Comparison of ENCODE assay signal across 19 cellular contexts in genomic region chr1:109191377-109191776, GRCh38. TPM values are rescaled to one million over a fixed set of nuclear protein-coding genes. Genes with fewer than 3 reads are reported as not detected.
A peak's percentile ranks its signal among the peaks of the same experiment; 100 is the strongest.
DNase-seq lines count a peak whose midpoint lies in the region; ATAC-seq, FAIRE-seq and TF ChIP-seq lines count a peak whose summit lies in the region.
"Had no signal": no experiment of that assay in that cellular context is flagged by ENCODE, and none has a peak within 500 bp of the region (broad histone marks: within the 10 kb centered on the region; RNA-seq: fewer than 3 reads in every experiment).

No MANE protein-coding gene starts in this region.

- peak overlapping the region; percentile 64; the same call in 1 of the 2 replicates for H2BK20ac ChIP-seq in IMR-90 (ENCODE audit: low read depth, low read length)

- no peaks in the 10 kb centered on the region for H4K20me1 ChIP-seq in IMR-90 (ENCODE audit: insufficient read depth, low read length)

- H3K23ac ChIP-seq in IMR-90 (ENCODE audit: low read depth, low read length), result peak overlapping the region; percentile 54; the same call in 1 of the 2 replicates

- TF ChIP-seq RAD21 in IMR-90 (IDR thresholded peaks at IDR 0.05; ENCODE audit: low read length), result no peak

- peaks cover 20% of the 10 kb centered on the region for H3K9me1 ChIP-seq in IMR-90 (ENCODE audit: insufficient read depth, low read length)

- no peaks in the 10 kb centered on the region for H3K27me3 ChIP-seq in IMR-90 (ENCODE audit: control insufficient read depth, insufficient read depth, low read length)
- no peaks in the 10 kb centered on the region for H3K27me3 ChIP-seq in bronchial epithelial cell (ENCODE audit: control insufficient read depth, insufficient read depth, low read length)
- no peaks in the 10 kb centered on the region for H3K27me3 ChIP-seq in prostate gland (replicated peaks; ENCODE audit: insufficient read depth)
- H3K27me3 ChIP-seq: sigmoid colon had no signal

- H2AK9ac ChIP-seq in IMR-90 (replicated peaks; ENCODE audit: low read depth, low read length, poor library complexity), result peak overlapping the region; percentile 42

- H3K36me3 ChIP-seq in IMR-90 (ENCODE audit: control insufficient read depth, insufficient read depth, low read length) (no peaks in the 10 kb centered on the region), bronchial epithelial cell (ENCODE audit: control insufficient read depth, insufficient read depth, low read length) (no peaks in the 10 kb centered on the region), prostate gland (peaks cover 0 to 5% of the 10 kb centered on the region in 2 donors)
- H3K36me3 ChIP-seq: sigmoid colon had no signal

- no peak for TF ChIP-seq POLR2A in IMR-90 (IDR thresholded peaks at IDR 0.05; ENCODE audit: low read depth, low read length)
- no peak for TF ChIP-seq POLR2A in prostate gland (IDR thresholded peaks at IDR 0.05)

- no TSS peak for BruUV-seq in IMR-90 (replicated peaks; lab: Mats Ljungman, UMichigan)

- H3K27me3 Mint-ChIP-seq in neural crest cell (ENCODE audit: low read depth) (no peaks in the 10 kb centered on the region), T-cell (no peaks in the 10 kb centered on the region)

- H3K27ac ChIP-seq in IMR-90 (ENCODE audit: insufficient read depth, low read length), result no peak overlapping the region
- no peak overlapping the region for H3K27ac ChIP-seq in prostate gland
- H3K27ac ChIP-seq: sigmoid colon had no signal

- dilution Hi-C loops in IMR-90 (cut with HindIII; ENCODE audit: low sequenced_read_pairs, unreplicated experiment), result no loop called here

- H3K4me3 Mint-ChIP-seq in neural crest cell (no peak overlapping the region), T-cell (no peak overlapping the region)
- H3K4me3 Mint-ChIP-seq: activated T-cell treated with anti-CD3 and anti-CD28 coated beads, Interleukin-2, amount 50 U/mL, for 72 hours; natural killer cell had no signal

- H4K91ac ChIP-seq in IMR-90 (ENCODE audit: insufficient read depth, low read depth, low read length), result peak overlapping the region; percentile 66

- H3K9me3 ChIP-seq in IMR-90 (ENCODE audit: control insufficient read depth, insufficient read depth, low read length), result no peaks in the 10 kb centered on the region
- no peaks in the 10 kb centered on the region for H3K9me3 ChIP-seq in prostate gland
- H3K9me3 ChIP-seq: sigmoid colon had no signal

- H3K4me2 ChIP-seq in IMR-90 (ENCODE audit: low read depth, low read length), result no peak overlapping the region

- H2AK5ac ChIP-seq in IMR-90 (ENCODE audit: low read depth, low read length), result peak overlapping the region; percentile 66

- 81% methylated on average over 4 of the region's 8 CpGs; no CpG with 5 or more reads in 1 of the 2 experiments for WGBS in IMR-90 (ENCODE audit: extremely low coverage in 2 of 2, insufficient read length in 1 of 2), 2 experiments
- WGBS in prostate gland, result 83% methylated on average over 8 of the region's 8 CpGs

- no peak overlapping the region; the same call in 1 of the 2 replicates for H4K5ac ChIP-seq in IMR-90 (ENCODE audit: low read depth, low read length)

- POLR2A ChIA-PET in IMR-90 (lab: Charles Lee; ENCODE audit: unreplicated experiment), result no interaction called here
- POLR2A ChIA-PET in T-cell (lab: Charles Lee), result no interaction called here

- no peak for FAIRE-seq in bronchial epithelial cell (lab: Jason Lieb, UNC)
- FAIRE-seq: HTR-8/SVneo had no signal

- in situ Hi-C loops in IMR-90 (cut with MboI; ENCODE audit: low sequenced_read_pairs), result no loop called here

- H3K56ac ChIP-seq in IMR-90 (ENCODE audit: extremely low read depth, insufficient read depth, low read length), result no peak overlapping the region

- peak overlapping the region; percentile 62 for H3K4ac ChIP-seq in IMR-90 (ENCODE audit: low read depth, low read length)

- 0 out of 2 replicates have a peak overlapping the region, but pooled peaks have one; percentile 34 for H3K14ac ChIP-seq in IMR-90 (replicated peaks; ENCODE audit: low read depth, low read length)

- peaks cover 15% of the 10 kb centered on the region; the same call in 1 of the 2 replicates for H3K4me1 ChIP-seq in IMR-90 (ENCODE audit: control insufficient read depth, insufficient read depth, low read length)
- H3K4me1 ChIP-seq in prostate gland (replicated peaks), result peaks cover 4% of the 10 kb centered on the region

- peak overlapping the region in 1 of 2 experiments; percentile 67; a peak in 1 of 4 replicates for H4K8ac ChIP-seq in IMR-90 (ENCODE audit: low read depth in 2 of 2, low read length in 2 of 2)

- H3K9me3 Mint-ChIP-seq in neural crest cell (no peaks in the 10 kb centered on the region), T-cell (no peaks in the 10 kb centered on the region)
- H3K9me3 Mint-ChIP-seq: activated T-cell treated with anti-CD3 and anti-CD28 coated beads, Interleukin-2, amount 50 U/mL, for 72 hours; natural killer cell had no signal

- CTCF ChIA-PET in IMR-90 (lab: Yijun Ruan, JAX) (interaction anchor here (1.4 to 1.6 kb wide), 2 partner anchors 10 kb away, joined by 3 read pairs; no protein-coding TSS in a partner anchor), T-cell (lab: Charles Lee) (no interaction called here)

- no peak overlapping the region for H3K9ac ChIP-seq in IMR-90 (ENCODE audit: low read depth, low read length)

- peak; percentile 44 for TF ChIP-seq CTCF in GM12865 (IDR thresholded peaks at IDR 0.05; ENCODE audit: insufficient read depth, low read depth, low read length, missing control alignments)
- no peak; the same call in 1 of the 2 replicates for TF ChIP-seq CTCF in IMR-90 (conservative IDR thresholded peaks at IDR 0.05; ENCODE audit: low read depth, low read length)
- TF ChIP-seq CTCF in bronchial epithelial cell (IDR thresholded peaks at IDR 0.05; ENCODE audit: insufficient read depth, low read length, severe bottlenecking), result peak; percentile 13
- peak; percentile 42 for TF ChIP-seq CTCF in neural crest cell (conservative IDR thresholded peaks at IDR 0.05)
- TF ChIP-seq CTCF in prostate gland (IDR thresholded peaks at IDR 0.05), result no peak

- no peaks in the 10 kb centered on the region for H3K79me1 ChIP-seq in IMR-90 (ENCODE audit: low read depth in 1 of 2, low read length in 2 of 2)

- no peak overlapping the region for H3K27ac Mint-ChIP-seq in neural crest cell (ENCODE audit: unreplicated experiment)
- H3K27ac Mint-ChIP-seq in T-cell, result no peak overlapping the region
- H3K27ac Mint-ChIP-seq: activated T-cell treated with anti-CD3 and anti-CD28 coated beads, Interleukin-2, amount 50 U/mL, for 72 hours; natural killer cell had no signal

- no peaks in the 10 kb centered on the region for H3K36me3 Mint-ChIP-seq in neural crest cell (ENCODE audit: low read depth)
- H3K36me3 Mint-ChIP-seq in T-cell, result peaks cover 22% of the 10 kb centered on the region
- H3K36me3 Mint-ChIP-seq: natural killer cell had no signal

- H3K4me3 ChIP-seq in GM12865 (ENCODE audit: low read depth, low read length), result no peak overlapping the region
- no peak overlapping the region for H3K4me3 ChIP-seq in IMR-90 (ENCODE audit: insufficient read depth, low read depth, low read length)
- no peak overlapping the region for H3K4me3 ChIP-seq in bronchial epithelial cell (ENCODE audit: low read depth, low read length)
- H3K4me3 ChIP-seq in prostate gland, result no peak overlapping the region
- H3K4me3 ChIP-seq: sigmoid colon had no signal

- H2BK120ac ChIP-seq in IMR-90 (ENCODE audit: low read depth, low read length), result peak overlapping the region; percentile 9

- H2BK15ac ChIP-seq in IMR-90 (ENCODE audit: low read depth, low read length), result peak overlapping the region; percentile 62

- DNase-seq in GM12865 (ENCODE audit: low read depth) (peak; percentile 16), IMR-90 (no peak), bronchial epithelial cell (ENCODE audit: low read depth) (no peak), neural crest cell (ENCODE audit: low read depth, low spot score) (no peak), T-cell (no peak), prostate gland (ENCODE audit: low spot score) (no peak), DMS153 (lab: John Stamatoyannopoulos, UW) (no peak)
- no peak for DNase-seq in effector CD8-positive, alpha-beta T cell (lab: John Stamatoyannopoulos, UW)
- DNase-seq: activated CD4-positive, alpha-beta T cell treated with anti-CD3 and anti-CD28 coated beads for 4 hours; activated T-cell treated with anti-CD3 and anti-CD28 coated beads, Interleukin-2, amount 50 U/mL, for 72 hours; aorta; effector CD4-positive, alpha-beta T cell; natural killer cell; NCI-H1417; NCI-H446 treated with DMSO at 0.1 percent for 48 hours; sigmoid colon had no signal

- H3K18ac ChIP-seq in IMR-90 (ENCODE audit: low read depth, low read length), result no peak overlapping the region; the same call in 1 of the 2 replicates

- intact Hi-C loops in IMR-90 (cut with micrococcal nuclease) (loop anchor here (5.0 kb wide), 1 partner anchor 89 kb away; no protein-coding TSS in a partner anchor), prostate gland (cut with DNase I) (no loop called here)

- ATAC-seq in IMR-90 (ENCODE audit: low read depth) (no peak), T-cell (replicated peaks in 1 of 4) (no peak)
- ATAC-seq: activated T-cell treated with anti-CD3 and anti-CD28 coated beads, Interleukin-2, amount 50 U/mL, for 72 hours; left lobe of liver; natural killer cell; Panc1 had no signal

- H2BK5ac ChIP-seq in IMR-90 (ENCODE audit: low read depth, low read length, poor library complexity, severe bottlenecking), result no peak overlapping the region

- H3K4me1 Mint-ChIP-seq in neural crest cell (peaks cover 6% of the 10 kb centered on the region), T-cell (peaks cover 0 to 6% (median 2%) of the 10 kb centered on the region in 3 donors)
- H3K4me1 Mint-ChIP-seq: natural killer cell had no signal

- H2AFZ ChIP-seq in IMR-90 (replicated peaks; ENCODE audit: low read length, poor library complexity), result peak overlapping the region; percentile 59

TF ChIP-seq in IMR-90, 13 proteins besides CTCF, POLR2A, EP300 and RAD21 (continues in another document):
- TF ChIP-seq SMC3 (IDR thresholded peaks at IDR 0.05; ENCODE audit: low read depth, low read length), result no peak
- no peak for TF ChIP-seq MAFK (IDR thresholded peaks at IDR 0.05; ENCODE audit: low read depth, low read length)
- no peak for TF ChIP-seq MAZ (IDR thresholded peaks at IDR 0.05; ENCODE audit: borderline replicate concordance, low read depth, low read length)

RNA-seq across cellular contexts. Expression of gene SARS1, which starts 22.3 kb away (rescaled TPM):
- total RNA-seq in IMR-90 (2012; rRNA removed), result 348 and 373 TPM in 2 replicates
- 214 and 231 TPM in 2 replicates for polyA plus RNA-seq in IMR-90 (2012; rRNA removed)
- polyA plus RNA-seq in IMR-90 (2012; cell fraction: cytosol; rRNA removed), result 117 and 193 TPM in 2 replicates
- polyA plus RNA-seq in IMR-90 (2012; cell fraction: nucleus; rRNA removed; ENCODE audit: low replicate concordance), result 152 and 416 TPM in 2 replicates
- total RNA-seq in bronchial epithelial cell, result 521 and 572 TPM in 2 replicates
- total RNA-seq in neural crest cell, result 156 and 158 TPM in 2 replicates
- 100 to 1,000 TPM; 106 to 192 (median 173) TPM for total RNA-seq in T-cell
- 100 to 1,000 TPM; 123 to 132 TPM for total RNA-seq in prostate gland

RNA-seq across cellular contexts. Expression of gene CELSR2, which starts 58.0 kb away (rescaled TPM):
- total RNA-seq in IMR-90 (2012; rRNA removed) (1.1 and 1.3 TPM in 2 replicates), bronchial epithelial cell (9.2 and 30.6 TPM in 2 replicates), neural crest cell (97.1 and 99.2 TPM in 2 replicates), T-cell (1 to 10 TPM; 4.1 to 5.3 (median 4.7) TPM), prostate gland (100 to 1,000 TPM in 1 of 2 donors, 10 to 100 TPM in 1; 18.8 to 118 TPM)
- polyA plus RNA-seq in IMR-90 (2012; rRNA removed), result 5.0 and 5.3 TPM in 2 replicates
- 2.5 and 5.4 TPM in 2 replicates for polyA plus RNA-seq in IMR-90 (2012; cell fraction: cytosol; rRNA removed)
- 10.8 and 19.0 TPM in 2 replicates for polyA plus RNA-seq in IMR-90 (2012; cell fraction: nucleus; rRNA removed; ENCODE audit: low replicate concordance)

Comparison
In these comparisons a context has a peak if more than half of its experiments do, and no peak if none do; other contexts are left out.
1. CTCF ChIP-seq: peak in GM12865 (single experiment), bronchial epithelial cell (single experiment) and neural crest cell (single experiment); none in IMR-90 (single experiment) and prostate gland (0 of 4).